9 cellular contexts compared by ENCODE assay signal in genomic region chrX:115344885-115345653, GRCh38. TPM values are rescaled to one million over a fixed set of nuclear protein-coding genes. Genes with fewer than 3 reads are reported as not detected.
A peak's percentile ranks its signal among the peaks of the same experiment; 100 is the strongest.
DNase-seq lines count a peak whose midpoint lies in the region; ATAC-seq and TF ChIP-seq lines count a peak whose summit lies in the region.
"Had no signal": no experiment of that assay in that cellular context is flagged by ENCODE, and none has a peak within 500 bp of the region (broad histone marks: within the 10 kb centered on the region; RNA-seq: fewer than 3 reads in every experiment).

No MANE protein-coding gene starts in this region.

- DNase-seq in HCT116 (ENCODE audit: low read depth, low spot score) = peak; percentile 29
- DNase-seq in NCI-H82 (lab: John Stamatoyannopoulos, UW) = peak; percentile 92
- DNase-seq in ecto neural progenitor cell (ENCODE audit: low spot score) = peak; percentile 65
- peak; percentile 82 to 96 for DNase-seq in lower leg skin (ENCODE audit: low spot score in 2 of 2)
- DNase-seq in thyroid gland = peak; percentile 93
- no peak for DNase-seq in activated T-cell treated with anti-CD3 and anti-CD28 coated beads, Interleukin-2, amount 50 U/mL, for 1 hour

- H3K79me2 ChIP-seq in HCT116 (ENCODE audit: insufficient read depth, low read length) = no peaks in the 10 kb centered on the region

- no peak for TF ChIP-seq POLR2A in HCT116 (IDR thresholded peaks at IDR 0.05; ENCODE audit: borderline replicate concordance, extremely low read depth, insufficient read depth, insufficient read length)
- TF ChIP-seq POLR2A in lower leg skin (IDR thresholded peaks at IDR 0.05) = no peak
- no peak for TF ChIP-seq POLR2A in thyroid gland (IDR thresholded peaks at IDR 0.05)

- RAD21 ChIA-PET in HCT116 (lab: Charles Lee; ENCODE audit: low non-redundant PET in 1 of 2, low total read pairs in 2 of 2, uncharacterized antibody in 2 of 2, unreplicated experiment in 2 of 2) = no interaction called here

- 18 to 39% methylated on average over 3 of the region's 3 CpGs for WGBS in lower leg skin, 2 donors
- WGBS in thyroid gland, 2 donors = 0 to 11% methylated on average over 1 to 3 of the region's 3 CpGs

- no peaks in the 10 kb centered on the region for H4K20me1 ChIP-seq in HCT116 (ENCODE audit: insufficient read depth)

- H3K36me3 ChIP-seq in HCT116 (ENCODE audit: control insufficient read depth in 1 of 2, insufficient read depth in 2 of 2, low read length in 2 of 2) (no peaks in the 10 kb centered on the region), thyroid gland (no peaks in the 10 kb centered on the region)

- TF ChIP-seq CTCF in HCT116 (IDR thresholded peaks at IDR 0.05 in 2 of 3, conservative IDR thresholded peaks at IDR 0.05 in 1 of 3; ENCODE audit: borderline replicate concordance in 1 of 3, insufficient read depth in 1 of 3, low read depth in 2 of 3, low read length in 2 of 3) (no peak), lower leg skin (IDR thresholded peaks at IDR 0.05) (no peak), thyroid gland (IDR thresholded peaks at IDR 0.05) (peak in 1 of 6 experiments; percentile 16)

- POLR2A ChIA-PET in HCT116 (lab: Charles Lee) = no interaction called here

- peak overlapping the region; percentile 42 for H3K4me2 ChIP-seq in HCT116 (ENCODE audit: low read length)

- BruUV-seq in HCT116 (replicated peaks; lab: Mats Ljungman, UMichigan) = no TSS peak

- H3K4me3 ChIP-seq in HCT116 (replicated peaks in 1 of 2; ENCODE audit: low read depth in 1 of 2, low read length in 2 of 2) (no peak overlapping the region), lower leg skin (ENCODE audit: low read depth, poor library complexity, severe bottlenecking) (no peak overlapping the region), thyroid gland (replicated peaks in 1 of 3) (no peak overlapping the region)

- intact Hi-C loops in HCT116 (cut with micrococcal nuclease) = no loop called here
- intact Hi-C loops in lower leg skin (cut with DNase I; ENCODE audit: low total_unique reads) = no loop called here
- intact Hi-C loops in thyroid gland (cut with DNase I) = no loop called here

- H3K9me3 ChIP-seq in HCT116 (ENCODE audit: control insufficient read depth in 1 of 2, insufficient read depth in 1 of 2, low read depth in 1 of 2, low read length in 2 of 2) = no peaks in the 10 kb centered on the region
- H3K9me3 ChIP-seq in thyroid gland = no peaks in the 10 kb centered on the region

- TF ChIP-seq RAD21 in HCT116 (IDR thresholded peaks at IDR 0.05; ENCODE audit: low read depth) = 0 out of 2 replicates have a peak, but pooled peaks have one; percentile 7

- H3K27me3 ChIP-seq in HCT116 (ENCODE audit: insufficient read depth, low read length) (no peaks in the 10 kb centered on the region), thyroid gland (no peaks in the 10 kb centered on the region)

- peaks cover 5 to 9% of the 10 kb centered on the region in 2 experiments; a peak in 3 of 4 replicates for H3K4me1 ChIP-seq in HCT116 (ENCODE audit: control insufficient read depth in 1 of 2, insufficient read depth in 2 of 2, low read length in 2 of 2)
- peaks cover 11 to 24% of the 10 kb centered on the region in 2 donors for H3K4me1 ChIP-seq in thyroid gland

- H2AFZ ChIP-seq in HCT116 (ENCODE audit: low read depth, low read length, poor library complexity, severe bottlenecking) = peak overlapping the region; percentile 54

- H3K9me2 ChIP-seq in HCT116 (ENCODE audit: insufficient read depth) = no peaks in the 10 kb centered on the region

- ATAC-seq in HCT116 (peak; percentile 66), HG03442 (IDR thresholded peaks at IDR 0.05; ENCODE audit: unreplicated experiment) (no peak), HG02763 (IDR thresholded peaks at IDR 0.05; ENCODE audit: unreplicated experiment) (no peak)

- CTCF ChIA-PET in HCT116 (lab: Charles Lee) = no interaction called here

- H3K9ac ChIP-seq in HCT116 (ENCODE audit: low read length) = no peak overlapping the region

- H3K27ac ChIP-seq in HCT116 (ENCODE audit: low read depth, low read length) (no peak overlapping the region), thyroid gland (peak overlapping the region; percentile 76 to 90 (median 85))

TF ChIP-seq in HCT116, 20 proteins besides CTCF, POLR2A, EP300 and RAD21:
- no peak for TF ChIP-seq CEBPB (IDR thresholded peaks at IDR 0.05; ENCODE audit: low read depth)
- TF ChIP-seq TCF7L2 (IDR thresholded peaks at IDR 0.05; ENCODE audit: borderline replicate concordance, extremely low read depth, insufficient read depth, insufficient read length) = peak; percentile 37

RNA-seq across cellular contexts. Expression of gene LUZP4, which starts 55.6 kb away (rescaled TPM):
- total RNA-seq in HCT116 (2021; ENCODE audit: unreplicated experiment) (not detected), lower leg skin (not detected), thyroid gland (not detected)
- polyA plus RNA-seq in HCT116 (2012) = not detected in 2 replicates
- polyA plus RNA-seq: IgD-negative memory B cell had no signal
